Comparison of ENCODE assay signal across 12 cellular contexts in the genomic region with DNA sequence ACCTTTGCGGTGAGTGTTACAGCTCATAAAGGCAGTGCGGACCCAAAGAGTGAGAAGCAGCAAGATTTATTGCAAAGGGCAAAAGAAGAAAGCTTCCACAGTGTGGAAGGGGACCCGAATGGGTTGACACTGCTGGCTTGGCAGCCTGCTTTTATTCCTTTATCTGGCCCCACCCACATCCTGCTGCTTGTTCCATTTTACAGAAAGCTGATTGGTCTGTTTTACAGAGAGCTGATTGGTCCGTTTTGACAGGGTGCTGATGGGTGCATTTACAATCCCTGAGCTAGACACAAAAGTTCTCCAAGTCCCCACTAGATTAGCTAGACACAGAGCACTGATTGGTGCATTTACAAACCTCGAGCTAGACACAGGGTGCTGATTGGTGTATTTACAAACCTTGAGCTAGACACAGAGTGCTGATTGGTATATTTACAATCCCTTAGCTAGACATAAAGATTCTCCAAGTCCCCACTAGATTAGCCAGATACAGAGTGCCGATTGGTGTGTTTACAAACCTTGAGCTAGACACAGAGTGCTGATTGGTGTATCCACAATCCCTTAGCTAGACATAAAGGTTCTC. TPM values are rescaled to one million over a fixed set of nuclear protein-coding genes. Genes with fewer than 3 reads are reported as not detected.
A peak's percentile ranks its signal among the peaks of the same experiment; 100 is the strongest.
DNase-seq lines count a peak whose midpoint lies in the region; ATAC-seq, FAIRE-seq and TF ChIP-seq lines count a peak whose summit lies in the region.
"Not testable (repeated sequence)": the region's sequence is repeated elsewhere in the genome, so short reads cannot be mapped to it uniquely, and the experiment has no call there.
"Had no signal": no experiment of that assay in that cellular context is flagged by ENCODE, and none has a peak within 500 bp of the region (broad histone marks: within the 10 kb centered on the region; RNA-seq: fewer than 3 reads in every experiment).

No MANE protein-coding gene starts in this region.

- 45% methylated on average over 6 of the region's 6 CpGs for WGBS in A549 (ENCODE audit: missing lambda C conversion rate)

- TF ChIP-seq EP300 in A549 (IDR thresholded peaks at IDR 0.05), result not testable (repeated sequence)

- TF ChIP-seq POLR2A in A549 (IDR thresholded peaks at IDR 0.05; ENCODE audit: low read length), result not testable (repeated sequence)

- H3K4me3 ChIP-seq in A549; Jurkat, Clone E6-1 (ENCODE audit: low read length): not testable (repeated sequence)

- H3K4me2 ChIP-seq in A549, result not testable (repeated sequence)

- H3K4me1 ChIP-seq in A549, result not testable (repeated sequence)

- ATAC-seq in A549; activated CD8-positive, alpha-beta T cell treated with anti-CD3 and anti-CD28 coated beads, Interleukin-2, amount 10 ng/mL, durations not matched to agents 7 days and 5 days: not testable (repeated sequence)

- not testable (repeated sequence) for H3K27me3 Mint-ChIP-seq in activated CD8-positive, alpha-beta T cell treated with anti-CD3 and anti-CD28 coated beads, Interleukin-2, amount 10 ng/mL, durations not matched to agents 7 days and 5 days (ENCODE audit: low read depth)

- peak overlapping the region; percentile 25 for H3K27ac Mint-ChIP-seq in activated CD8-positive, alpha-beta T cell treated with anti-CD3 and anti-CD28 coated beads, Interleukin-2, amount 10 ng/mL, durations not matched to agents 7 days and 5 days

- not testable (repeated sequence) for H3K4me3 Mint-ChIP-seq in activated CD8-positive, alpha-beta T cell treated with anti-CD3 and anti-CD28 coated beads, Interleukin-2, amount 10 ng/mL, durations not matched to agents 7 days and 5 days

- H3K27ac ChIP-seq in A549, result not testable (repeated sequence)

- H3K9me3 Mint-ChIP-seq in activated CD8-positive, alpha-beta T cell treated with anti-CD3 and anti-CD28 coated beads, Interleukin-2, amount 10 ng/mL, durations not matched to agents 7 days and 5 days (ENCODE audit: insufficient read depth), result not testable (repeated sequence)

- POLR2A ChIA-PET in A549 (lab: Yijun Ruan, JAX), result interaction anchor here (1.4 kb wide), 1 partner anchor 33 kb away, joined by 6 read pairs; the partner anchor contains the start of gene FDXR
- POLR2A ChIA-PET in activated CD8-positive, alpha-beta T cell treated with anti-CD3 and anti-CD28 coated beads, Interleukin-2, amount 10 ng/mL, durations not matched to agents 7 days and 5 days (lab: Charles Lee), result interaction anchor here (0.6 kb wide), 1 partner anchor 119 kb away, joined by 3 read pairs; no protein-coding TSS in a partner anchor

- not testable (repeated sequence) for H3K36me3 Mint-ChIP-seq in activated CD8-positive, alpha-beta T cell treated with anti-CD3 and anti-CD28 coated beads, Interleukin-2, amount 10 ng/mL, durations not matched to agents 7 days and 5 days (ENCODE audit: low read depth)

- not testable (repeated sequence) for TF ChIP-seq RAD21 in A549 (conservative IDR thresholded peaks at IDR 0.05 in 1 of 2, IDR thresholded peaks at IDR 0.05 in 1 of 2)

- DNase-seq in A549 (ENCODE audit: low read depth in 1 of 2, low spot score in 1 of 2), result peak in 1 of 2 experiments; percentile 42
- peak; percentile 11 for DNase-seq in EH (ENCODE audit: low read depth)
- peak; percentile 19 for DNase-seq in Jurkat, Clone E6-1 (ENCODE audit: low read depth, low spot score)
- DNase-seq in NCI-H69 (lab: John Stamatoyannopoulos, UW), result peak; percentile 16
- peak; percentile 41 for DNase-seq in SK-MEL-5 (ENCODE audit: low read depth, low spot score)
- peak; percentile 32 for DNase-seq in activated CD8-positive, alpha-beta T cell treated with anti-CD3 and anti-CD28 coated beads, Interleukin-2, amount 10 ng/mL, durations not matched to agents 7 days and 5 days
- peak; percentile 25 for DNase-seq in left kidney (ENCODE audit: low read depth, low spot score)

- H3K9me3 ChIP-seq in A549, result not testable (repeated sequence)

- H3K4me1 Mint-ChIP-seq in activated CD8-positive, alpha-beta T cell treated with anti-CD3 and anti-CD28 coated beads, Interleukin-2, amount 10 ng/mL, durations not matched to agents 7 days and 5 days (ENCODE audit: low read depth), result not testable (repeated sequence)

- not testable (repeated sequence) for FAIRE-seq in A549 (lab: Jason Lieb, UNC)

- CTCF ChIA-PET in A549 (lab: Yijun Ruan, JAX), result interaction anchor here (0.7 to 5.8 kb wide), 9 partner anchors 12 to 208 kb away, joined by 3 to 44 read pairs (median 6); partner anchors contain the start of genes FADS6, OTOP2 and USH1G
- CTCF ChIA-PET in activated CD8-positive, alpha-beta T cell treated with anti-CD3 and anti-CD28 coated beads, Interleukin-2, amount 10 ng/mL, durations not matched to agents 7 days and 5 days (lab: Charles Lee), result interaction anchor here (1.2 to 1.6 kb wide), 2 partner anchors 17 to 55 kb away, joined by 3 to 6 read pairs; partner anchors contain the start of genes OTOP2 and USH1G

- in situ Hi-C loops in SK-MEL-5 (cut with HindIII; ENCODE audit: low pct_unique_long_range_greater_than_20kb, low sequenced_read_pairs), result not testable (repeated sequence)

- not testable (repeated sequence) for TF ChIP-seq CTCF in A549 (IDR thresholded peaks at IDR 0.05)

TF ChIP-seq in A549, 52 proteins besides CTCF, POLR2A, EP300 and RAD21:
- TF ChIP-seq MAFK (IDR thresholded peaks at IDR 0.05; ENCODE audit: partially characterized antibody), result peak; percentile 46
TF ChIP-seq in A549: peak in this region for 1; not testable (repeated sequence) for 51.

RNA-seq across cellular contexts. Expression of gene FADS6, which starts 12.9 kb away (rescaled TPM):
- polyA plus RNA-seq in A549 (2011; rRNA removed) (not detected in 2 replicates), A549 (2017; fragmentation: RNase III; extraction: RNeasy Plus Mini Kit Qiagen cat#74134 plus additional on column Dnase treatment) (0.04 TPM in 1 of 3 replicates, not detected in the others)
- polyA plus RNA-seq in A549 (2012; cell fraction: cytosol; rRNA removed), result 0.03 TPM in 1 of 2 replicates, not detected in the other
- 0.02 TPM in 1 of 2 replicates, not detected in the other for polyA plus RNA-seq in A549 (2012; cell fraction: nucleus; rRNA removed)
- not detected in 2 replicates for polyA minus RNA-seq in A549 (2011; rRNA and poly(A)+ RNA removed)
- not detected for polyA plus RNA-seq in Jurkat, Clone E6-1 (2012; ENCODE audit: insufficient read depth, insufficient read length)
- total RNA-seq in SK-MEL-5 (2014; rRNA removed; shearing (Covaris generic)), result not detected in 2 replicates
- not detected in 2 replicates for polyA plus RNA-seq in SK-MEL-5 (2015; cell fraction: cytosol; rRNA removed)
- not detected in 2 replicates for polyA plus RNA-seq in SK-MEL-5 (2015; cell fraction: nucleus; rRNA removed)
- total RNA-seq in activated CD8-positive, alpha-beta T cell treated with anti-CD3 and anti-CD28 coated beads, Interleukin-2, amount 10 ng/mL, durations not matched to agents 7 days and 5 days, result not detected
- total RNA-seq: A673; Calu3; CD8-positive, alpha-beta memory T cell; GM23248; HT-29 had no signal
- polyA plus RNA-seq: CD8-positive, alpha-beta memory T cell; GM23248 had no signal

RNA-seq across cellular contexts. Expression of gene USH1G, which starts 16.8 kb away (rescaled TPM):
- 0.05 and 0.12 TPM in 2 replicates for polyA plus RNA-seq in A549 (2011; rRNA removed)
- 0.06 and 0.11 TPM in 2 replicates for polyA plus RNA-seq in A549 (2012; cell fraction: cytosol; rRNA removed)
- 0.06 and 0.13 TPM in 2 replicates for polyA plus RNA-seq in A549 (2012; cell fraction: nucleus; rRNA removed)
- polyA plus RNA-seq in A549 (2017; fragmentation: RNase III; extraction: RNeasy Plus Mini Kit Qiagen cat#74134 plus additional on column Dnase treatment), result 0.04 to 0.09 TPM (median 0.07 TPM) in 3 replicates
- polyA minus RNA-seq in A549 (2011; rRNA and poly(A)+ RNA removed), result 0.15 and 0.21 TPM in 2 replicates
- not detected for polyA plus RNA-seq in Jurkat, Clone E6-1 (2012; ENCODE audit: insufficient read depth, insufficient read length)
- not detected in 2 replicates for total RNA-seq in SK-MEL-5 (2014; rRNA removed; shearing (Covaris generic))
- polyA plus RNA-seq in SK-MEL-5 (2015; cell fraction: cytosol; rRNA removed), result 0.25 TPM in 2 replicates
- polyA plus RNA-seq in SK-MEL-5 (2015; cell fraction: nucleus; rRNA removed), result not detected in 2 replicates
- total RNA-seq in activated CD8-positive, alpha-beta T cell treated with anti-CD3 and anti-CD28 coated beads, Interleukin-2, amount 10 ng/mL, durations not matched to agents 7 days and 5 days, result not detected
- total RNA-seq: A673; Calu3; CD8-positive, alpha-beta memory T cell; GM23248; HT-29 had no signal
- polyA plus RNA-seq: CD8-positive, alpha-beta memory T cell; GM23248 had no signal

RNA-seq across cellular contexts. Expression of gene OTOP2, which starts 17.8 kb away (rescaled TPM):
- polyA plus RNA-seq in A549 (2011; rRNA removed) (0.06 and 0.11 TPM in 2 replicates), A549 (2017; fragmentation: RNase III; extraction: RNeasy Plus Mini Kit Qiagen cat#74134 plus additional on column Dnase treatment) (0.08 TPM in 1 of 3 replicates, not detected in the others)
- polyA plus RNA-seq in A549 (2012; cell fraction: cytosol; rRNA removed), result 0.08 and 0.10 TPM in 2 replicates
- 0.13 and 0.24 TPM in 2 replicates for polyA plus RNA-seq in A549 (2012; cell fraction: nucleus; rRNA removed)
- not detected in 2 replicates for polyA minus RNA-seq in A549 (2011; rRNA and poly(A)+ RNA removed)
- not detected for polyA plus RNA-seq in Jurkat, Clone E6-1 (2012; ENCODE audit: insufficient read depth, insufficient read length)
- total RNA-seq in SK-MEL-5 (2014; rRNA removed; shearing (Covaris generic)), result not detected in 2 replicates
- not detected in 2 replicates for polyA plus RNA-seq in SK-MEL-5 (2015; cell fraction: cytosol; rRNA removed)
- polyA plus RNA-seq in SK-MEL-5 (2015; cell fraction: nucleus; rRNA removed), result not detected in 2 replicates
- not detected for total RNA-seq in activated CD8-positive, alpha-beta T cell treated with anti-CD3 and anti-CD28 coated beads, Interleukin-2, amount 10 ng/mL, durations not matched to agents 7 days and 5 days
- total RNA-seq: A673; Calu3; CD8-positive, alpha-beta memory T cell; GM23248; HT-29 had no signal
- polyA plus RNA-seq: CD8-positive, alpha-beta memory T cell; GM23248 had no signal

RNA-seq across cellular contexts. Expression of gene OTOP3, which starts 29.4 kb away (rescaled TPM):
- polyA plus RNA-seq in A549 (2011; rRNA removed), result not detected in 2 replicates
- 0.01 TPM in 1 of 2 replicates, not detected in the other for polyA plus RNA-seq in A549 (2012; cell fraction: cytosol; rRNA removed)
- 0.01 TPM in 1 of 2 replicates, not detected in the other for polyA plus RNA-seq in A549 (2012; cell fraction: nucleus; rRNA removed)
- not detected in 3 replicates for polyA plus RNA-seq in A549 (2017; fragmentation: RNase III; extraction: RNeasy Plus Mini Kit Qiagen cat#74134 plus additional on column Dnase treatment)
- polyA minus RNA-seq in A549 (2011; rRNA and poly(A)+ RNA removed), result not detected in 2 replicates
- polyA plus RNA-seq in Jurkat, Clone E6-1 (2012; ENCODE audit: insufficient read depth, insufficient read length), result not detected
- not detected in 2 replicates for total RNA-seq in SK-MEL-5 (2014; rRNA removed; shearing (Covaris generic))
- not detected in 2 replicates for polyA plus RNA-seq in SK-MEL-5 (2015; cell fraction: cytosol; rRNA removed)
- not detected in 2 replicates for polyA plus RNA-seq in SK-MEL-5 (2015; cell fraction: nucleus; rRNA removed)
- not detected for total RNA-seq in activated CD8-positive, alpha-beta T cell treated with anti-CD3 and anti-CD28 coated beads, Interleukin-2, amount 10 ng/mL, durations not matched to agents 7 days and 5 days
- total RNA-seq: A673; Calu3; CD8-positive, alpha-beta memory T cell; GM23248; HT-29 had no signal
- polyA plus RNA-seq: CD8-positive, alpha-beta memory T cell; GM23248 had no signal

RNA-seq across cellular contexts. Expression of gene FDXR, which starts 33.5 kb away (rescaled TPM):
- polyA plus RNA-seq in A549 (2011; rRNA removed), result 32.5 and 33.0 TPM in 2 replicates
- polyA plus RNA-seq in A549 (2012; cell fraction: cytosol; rRNA removed), result 50.7 and 61.9 TPM in 2 replicates
- 91.7 and 96.4 TPM in 2 replicates for polyA plus RNA-seq in A549 (2012; cell fraction: nucleus; rRNA removed)
- polyA plus RNA-seq in A549 (2017; fragmentation: RNase III; extraction: RNeasy Plus Mini Kit Qiagen cat#74134 plus additional on column Dnase treatment), result 43.3 to 51.8 TPM (median 44.5 TPM) in 3 replicates
- polyA minus RNA-seq in A549 (2011; rRNA and poly(A)+ RNA removed), result 21.3 and 32.0 TPM in 2 replicates
- polyA plus RNA-seq in Jurkat, Clone E6-1 (2012; ENCODE audit: insufficient read depth, insufficient read length), result 15.1 TPM
- 42.4 and 48.1 TPM in 2 replicates for total RNA-seq in SK-MEL-5 (2014; rRNA removed; shearing (Covaris generic))
- polyA plus RNA-seq in SK-MEL-5 (2015; cell fraction: cytosol; rRNA removed), result 82.1 and 92.8 TPM in 2 replicates
- polyA plus RNA-seq in SK-MEL-5 (2015; cell fraction: nucleus; rRNA removed), result 85.8 and 117 TPM in 2 replicates
- 10 to 100 TPM; 29.5 to 35.5 TPM for total RNA-seq in activated CD8-positive, alpha-beta T cell treated with anti-CD3 and anti-CD28 coated beads, Interleukin-2, amount 10 ng/mL, durations not matched to agents 7 days and 5 days
